8 cellular contexts compared by ENCODE assay signal in genomic region chr1:107139833-107140702, GRCh38. TPM values are rescaled to one million over a fixed set of nuclear protein-coding genes. Genes with fewer than 3 reads are reported as not detected.
A peak's percentile ranks its signal among the peaks of the same experiment; 100 is the strongest.
DNase-seq lines count a peak whose midpoint lies in the region; ATAC-seq and TF ChIP-seq lines count a peak whose summit lies in the region.

No MANE protein-coding gene starts in this region.

- CTCF ChIA-PET in BJ (lab: Yijun Ruan, JAX): interaction anchor here (1.1 to 1.6 kb wide), 2 partner anchors 9 to 93 kb away, joined by 3 to 5 read pairs; no protein-coding TSS in a partner anchor

- ATAC-seq in GM18907 (IDR thresholded peaks at IDR 0.05; ENCODE audit: unreplicated experiment) (peak; percentile 51), body of pancreas (peak; percentile 43), gastrocnemius medialis (no peak), GM21423 (IDR thresholded peaks at IDR 0.05; ENCODE audit: unreplicated experiment) (no peak)

- no peaks in the 10 kb centered on the region for H3K9me3 ChIP-seq in body of pancreas
- no peaks in the 10 kb centered on the region for H3K9me3 ChIP-seq in iPS-18a (ENCODE audit: control insufficient read depth, low read depth, low read length)
- H3K9me3 ChIP-seq in gastrocnemius medialis: no peaks in the 10 kb centered on the region

- peak overlapping the region; percentile 20 for H3K9ac ChIP-seq in iPS-18a (ENCODE audit: low read length)

- in situ Hi-C loops in gastrocnemius medialis (cut with MboI; ENCODE audit: low sequenced_read_pairs in 4 of 4): no loop called here

- DNase-seq in BJ (ENCODE audit: low read depth) (no peak), NCI-H2227 (lab: John Stamatoyannopoulos, UW; ENCODE audit: unreplicated experiment) (peak; percentile 49), body of pancreas (peak; percentile 11 to 38 (median 14)), gastrocnemius medialis (no peak), NCI-H187 treated with DMSO at 0.1 percent for 48 hours (lab: John Stamatoyannopoulos, UW) (no peak)

- POLR2A ChIA-PET in BJ (lab: Charles Lee): interaction anchor here (0.5 kb wide), 1 partner anchor 1095 kb away, joined by 29 read pairs; no protein-coding TSS in a partner anchor

- no peaks in the 10 kb centered on the region for H3K36me3 ChIP-seq in BJ (ENCODE audit: control insufficient read depth, insufficient read depth, low read length)
- H3K36me3 ChIP-seq in body of pancreas (replicated peaks in 1 of 2; ENCODE audit: insufficient read depth in 1 of 2, low read depth in 2 of 2): no peaks in the 10 kb centered on the region
- no peaks in the 10 kb centered on the region for H3K36me3 ChIP-seq in iPS-18a (ENCODE audit: control insufficient read depth, low read depth, low read length)
- no peaks in the 10 kb centered on the region for H3K36me3 ChIP-seq in gastrocnemius medialis

- WGBS in body of pancreas, 2 donors: 1 to 2% methylated on average over 37 to 53 of the region's 53 CpGs

- H3K27ac ChIP-seq in body of pancreas: no peak overlapping the region
- no peak overlapping the region for H3K27ac ChIP-seq in iPS-18a (ENCODE audit: low read length)
- H3K27ac ChIP-seq in gastrocnemius medialis: no peak overlapping the region

- H3K4me1 ChIP-seq in body of pancreas (peaks cover 22% of the 10 kb centered on the region), iPS-18a (ENCODE audit: control insufficient read depth, low read depth, low read length) (peaks cover 11% of the 10 kb centered on the region), gastrocnemius medialis (peaks cover 9 to 12% of the 10 kb centered on the region in 2 donors)

- H3K27me3 ChIP-seq in BJ (ENCODE audit: control insufficient read depth, insufficient read depth, low read length): no peaks in the 10 kb centered on the region
- H3K27me3 ChIP-seq in body of pancreas: peaks cover 0 to 11% of the 10 kb centered on the region in 2 donors
- H3K27me3 ChIP-seq in iPS-18a (ENCODE audit: control insufficient read depth, insufficient read depth, low read length): peaks cover 21% of the 10 kb centered on the region
- H3K27me3 ChIP-seq in gastrocnemius medialis: peaks cover 27 to 57% (median 29%) of the 10 kb centered on the region in 3 donors

- no peak for TF ChIP-seq POLR2A in body of pancreas (IDR thresholded peaks at IDR 0.05)
- no peak for TF ChIP-seq POLR2A in gastrocnemius medialis (IDR thresholded peaks at IDR 0.05)

- no peak for TF ChIP-seq CTCF in BJ (IDR thresholded peaks at IDR 0.05; ENCODE audit: insufficient read depth, low read depth, low read length)
- no peak for TF ChIP-seq CTCF in body of pancreas (IDR thresholded peaks at IDR 0.05)
- no peak for TF ChIP-seq CTCF in gastrocnemius medialis (IDR thresholded peaks at IDR 0.05 in 4 of 5, conservative IDR thresholded peaks at IDR 0.05 in 1 of 5)

- intact Hi-C loops in body of pancreas (cut with DNase I): no loop called here
- intact Hi-C loops in gastrocnemius medialis (cut with DNase I; ENCODE audit: low total_unique reads): no loop called here

- H3K4me3 ChIP-seq in BJ (ENCODE audit: low read depth, low read length) (peak overlapping the region; percentile 51), body of pancreas (peak overlapping the region in 1 of 2 donors; percentile 17), iPS-18a (ENCODE audit: low read length) (peak overlapping the region; percentile 71), gastrocnemius medialis (peak overlapping the region; percentile 39 to 63 (median 48))

RNA-seq across cellular contexts. Expression of gene NTNG1, which starts 0.8 kb away (rescaled TPM):
- 3.3 and 4.6 TPM in 2 replicates for polyA plus RNA-seq in BJ (2011; rRNA removed)
- 2.7 and 3.3 TPM in 2 replicates for polyA minus RNA-seq in BJ (2011; rRNA and poly(A)+ RNA removed)
- total RNA-seq in body of pancreas (1 to 10 TPM in 1 of 2 donors, under 1 TPM in 1; 0.26 to 4.9 TPM), gastrocnemius medialis (not detected)

Comparison
In these comparisons a context has a peak if more than half of its experiments do, and no peak if none do; other contexts are left out.
1. DNase-seq: peak in NCI-H2227 (single experiment) and body of pancreas (4 of 4); none in BJ (single experiment), gastrocnemius medialis (0 of 2) and NCI-H187 treated with DMSO at 0.1 percent for 48 hours (single experiment).
2. ATAC-seq: peak in GM18907 (single experiment) and body of pancreas (single experiment); none in gastrocnemius medialis (0 of 2) and GM21423 (single experiment).